In the genomic region with DNA sequence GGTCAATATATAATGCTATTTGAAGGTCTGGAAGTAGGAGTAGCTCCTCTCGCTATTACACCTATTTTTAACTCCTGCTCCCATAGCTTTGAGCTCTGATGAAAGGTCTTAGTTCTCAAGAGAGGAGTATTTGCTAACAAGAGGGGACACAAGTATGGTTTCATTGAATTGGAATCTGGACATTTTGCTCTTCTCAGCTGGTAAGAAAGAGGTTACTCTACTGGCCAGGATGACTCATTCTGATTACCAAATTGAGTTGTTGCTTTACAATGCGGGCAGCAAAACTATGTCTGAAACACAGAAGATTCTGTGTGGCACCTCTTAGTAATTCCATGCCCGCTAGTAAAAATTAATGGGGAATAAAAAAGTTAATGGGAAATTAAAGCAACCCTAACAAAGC, we compare ENCODE assay signal across 12 cellular contexts.
DNase-seq lines count a peak whose midpoint lies in the region; ATAC-seq, FAIRE-seq and TF ChIP-seq lines count a peak whose summit lies in the region.
"Had no signal": no experiment of that assay in that cellular context is flagged by ENCODE, and none has a peak within 500 bp of the region (broad histone marks: within the 10 kb centered on the region; RNA-seq: fewer than 3 reads in every experiment).

No MANE protein-coding gene starts in this region.

- H3K4me1 ChIP-seq in adipocyte (ENCODE audit: control insufficient read depth, insufficient read depth, low read length): peaks cover 26% of the 10 kb centered on the region
- peaks cover 12% of the 10 kb centered on the region for H3K4me1 ChIP-seq in upper lobe of right lung

- CTCF ChIA-PET in HEK293T (lab: Yijun Ruan, JAX): no interaction called here

- DNase-seq in Right ventricle myocardium superior: no peak
- DNase-seq in cardiac septum (ENCODE audit: low spot score): no peak
- DNase-seq in adipocyte (ENCODE audit: low read depth): peak; percentile 97
- peak; percentile 75 for DNase-seq in hepatic stellate cell (ENCODE audit: low spot score)
- no peak for DNase-seq in upper lobe of right lung
- no peak for DNase-seq in GM12892 (ENCODE audit: insufficient read length)
- DNase-seq in HEK293T (ENCODE audit: extremely low spot score): no peak
- DNase-seq: cerebellar nuclear complex; stimulated activated CD4-positive, alpha-beta T cell treated with anti-CD3 and anti-CD28 coated beads, Interleukin-15, amount 100 ng/mL, for 24 hours had no signal

- peak overlapping the region; percentile 58 for H3K27ac ChIP-seq in upper lobe of right lung

- H3K4me3 ChIP-seq in adipocyte (ENCODE audit: low read length) (peak overlapping the region; percentile 44), upper lobe of right lung (no peak overlapping the region)

- FAIRE-seq in GM12892 (lab: Jason Lieb, UNC): no peak
- FAIRE-seq: A204.1, keratinocyte had no signal

- no peaks in the 10 kb centered on the region for H3K27me3 ChIP-seq in adipocyte (replicated peaks; ENCODE audit: control insufficient read depth, insufficient read depth, low read length)
- H3K27me3 ChIP-seq in upper lobe of right lung: no peaks in the 10 kb centered on the region

- TF ChIP-seq CTCF in upper lobe of right lung (IDR thresholded peaks at IDR 0.05): no peak

- no peaks in the 10 kb centered on the region for H3K36me3 ChIP-seq in adipocyte (ENCODE audit: control insufficient read depth, insufficient read depth, low read length, severe bottlenecking)
- no peaks in the 10 kb centered on the region for H3K36me3 ChIP-seq in upper lobe of right lung

- intact Hi-C loops in Right ventricle myocardium superior (cut with DNase I) (no loop called here), cardiac septum (cut with DNase I) (no loop called here), upper lobe of right lung (cut with DNase I) (no loop called here)

- H3K9me3 ChIP-seq in adipocyte (ENCODE audit: control insufficient read depth, low read length) (no peaks in the 10 kb centered on the region), upper lobe of right lung (no peaks in the 10 kb centered on the region)

- H3K9ac ChIP-seq in adipocyte (ENCODE audit: low read length): peak overlapping the region; percentile 33

- ATAC-seq in Right ventricle myocardium superior (ENCODE audit: poor library complexity) (peak; percentile 25), upper lobe of right lung (peak; percentile 83), GM18511 (IDR thresholded peaks at IDR 0.05; ENCODE audit: unreplicated experiment) (no peak)

- POLR2A ChIA-PET in HEK293T (lab: Yijun Ruan, JAX): no interaction called here

- no peak for TF ChIP-seq POLR2A in GM12892 (IDR thresholded peaks at IDR 0.05; ENCODE audit: low read depth, low read length)

TF ChIP-seq in HEK293T, 16 proteins besides CTCF, POLR2A, EP300 and RAD21:
- TF ChIP-seq SP1 (IDR thresholded peaks at IDR 0.05): no peak
- TF ChIP-seq FOXK2 (IDR thresholded peaks at IDR 0.05): no peak
- TF ChIP-seq, protein P1, sequence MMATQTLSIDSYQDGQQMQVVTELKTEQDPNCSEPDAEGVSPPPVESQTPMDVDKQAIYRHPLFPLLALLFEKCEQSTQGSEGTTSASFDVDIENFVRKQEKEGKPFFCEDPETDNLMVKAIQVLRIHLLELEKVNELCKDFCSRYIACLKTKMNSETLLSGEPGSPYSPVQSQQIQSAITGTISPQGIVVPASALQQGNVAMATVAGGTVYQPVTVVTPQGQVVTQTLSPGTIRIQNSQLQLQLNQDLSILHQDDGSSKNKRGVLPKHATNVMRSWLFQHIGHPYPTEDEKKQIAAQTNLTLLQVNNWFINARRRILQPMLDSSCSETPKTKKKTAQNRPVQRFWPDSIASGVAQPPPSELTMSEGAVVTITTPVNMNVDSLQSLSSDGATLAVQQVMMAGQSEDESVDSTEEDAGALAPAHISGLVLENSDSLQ (IDR thresholded peaks at IDR 0.05): no peak
- TF ChIP-seq FOXM1 (IDR thresholded peaks at IDR 0.05; ENCODE audit: borderline replicate concordance): no peak
- TF ChIP-seq BHLHE40 (IDR thresholded peaks at IDR 0.05; ENCODE audit: borderline replicate concordance): no peak
- TF ChIP-seq SUZ12 (IDR thresholded peaks at IDR 0.05): no peak
- no peak for TF ChIP-seq NFRKB (IDR thresholded peaks at IDR 0.05)
- no peak for TF ChIP-seq ELF4 (IDR thresholded peaks at IDR 0.05)
- TF ChIP-seq TARDBP (IDR thresholded peaks at IDR 0.05): no peak
- no peak for TF ChIP-seq FOXA1 (IDR thresholded peaks at IDR 0.05)
- no peak for TF ChIP-seq LEF1 (IDR thresholded peaks at IDR 0.05; ENCODE audit: borderline replicate concordance)
- TF ChIP-seq HDGF (IDR thresholded peaks at IDR 0.05; ENCODE audit: borderline replicate concordance): no peak
- TF ChIP-seq CTBP1 (IDR thresholded peaks at IDR 0.05; ENCODE audit: borderline replicate concordance): no peak

Comparison
In these comparisons a context has a peak if more than half of its experiments do, and no peak if none do; other contexts are left out.
1. DNase-seq: peak in adipocyte (single experiment) and hepatic stellate cell (single experiment); none in Right ventricle myocardium superior (single experiment), cardiac septum (single experiment), upper lobe of right lung (single experiment), GM12892 (single experiment) and HEK293T (single experiment).